8 cellular contexts compared by ENCODE assay signal in genomic region chr2:136932700-136933099, GRCh38.
DNase-seq lines count a peak whose midpoint lies in the region; ATAC-seq and TF ChIP-seq lines count a peak whose summit lies in the region.

No MANE protein-coding gene starts in this region.

- 44 to 56% (median 45%) methylated on average over 3 of the region's 3 CpGs for WGBS in ovary, 3 donors

- intact Hi-C loops in Panc1 (cut with micrococcal nuclease; ENCODE audit: unreplicated experiment) (no loop called here), vagina (cut with DNase I) (no loop called here), ovary (cut with DNase I) (no loop called here)

- no peak for TF ChIP-seq EP300 in ovary (IDR thresholded peaks at IDR 0.05)

- TF ChIP-seq CTCF in Panc1 (IDR thresholded peaks at IDR 0.05) (peak; percentile 48), vagina (IDR thresholded peaks at IDR 0.05) (no peak), ovary (IDR thresholded peaks at IDR 0.05) (no peak)

- BruUV-seq in Panc1 (replicated peaks; lab: Mats Ljungman, UMichigan), result no TSS peak

- H3K4me1 ChIP-seq in Panc1 (ENCODE audit: control insufficient read depth, insufficient read depth, low read length) (no peaks in the 10 kb centered on the region), vagina (no peaks in the 10 kb centered on the region), ovary (ENCODE audit: insufficient read depth) (no peaks in the 10 kb centered on the region)

- CTCF ChIA-PET in Panc1 (lab: Charles Lee), result no interaction called here

- H3K27ac ChIP-seq in Panc1 (ENCODE audit: low read length) (no peak overlapping the region), vagina (no peak overlapping the region), ovary (no peak overlapping the region)

- H3K36me3 ChIP-seq in Panc1 (ENCODE audit: control insufficient read depth, insufficient read depth, low read length) (no peaks in the 10 kb centered on the region), vagina (no peaks in the 10 kb centered on the region), ovary (no peaks in the 10 kb centered on the region)

- in situ Hi-C loops in Panc1 (cut with HindIII; ENCODE audit: low pct_unique_long_range_greater_than_20kb, low sequenced_read_pairs), result no loop called here

- no peak for TF ChIP-seq POLR2A in vagina (IDR thresholded peaks at IDR 0.05)
- TF ChIP-seq POLR2A in ovary (IDR thresholded peaks at IDR 0.05), result no peak

- H3K27me3 ChIP-seq in Panc1 (ENCODE audit: control insufficient read depth, insufficient read depth, low read length) (no peaks in the 10 kb centered on the region), vagina (no peaks in the 10 kb centered on the region), ovary (no peaks in the 10 kb centered on the region)

- H3K4me3 ChIP-seq in Panc1 (ENCODE audit: low read depth in 2 of 2, low read length in 2 of 2) (no peak overlapping the region), vagina (no peak overlapping the region), ovary (no peak overlapping the region)

- ATAC-seq in HG03354 (IDR thresholded peaks at IDR 0.05; ENCODE audit: poor library complexity, severe bottlenecking, unreplicated experiment) (peak; percentile 80), Panc1 (no peak), left lobe of liver (no peak)

- peak; percentile 23 for DNase-seq in EL
- peak; percentile 8 for DNase-seq in Panc1 (ENCODE audit: low read depth, low spot score)
- DNase-seq in iris pigment epithelial cell (ENCODE audit: low read depth), result peak; percentile 16
- no peak for DNase-seq in NCI-H1436 treated with DMSO at 0.1 percent for 48 hours (lab: John Stamatoyannopoulos, UW)
- DNase-seq in vagina (ENCODE audit: extremely low spot score in 2 of 2), result no peak
- DNase-seq in left lobe of liver (ENCODE audit: low spot score), result no peak
- DNase-seq in ovary, result no peak

- H3K9me3 ChIP-seq in Panc1 (ENCODE audit: control insufficient read depth, insufficient read depth, low read depth, low read length), result no peaks in the 10 kb centered on the region
- H3K9me3 ChIP-seq in vagina, result no peaks in the 10 kb centered on the region
- no peaks in the 10 kb centered on the region for H3K9me3 ChIP-seq in ovary

- POLR2A ChIA-PET in Panc1 (lab: Charles Lee), result no interaction called here

Comparison
In these comparisons a context has a peak if more than half of its experiments do, and no peak if none do; other contexts are left out.
1. DNase-seq: peak in EL (single experiment), Panc1 (single experiment) and iris pigment epithelial cell (single experiment); none in NCI-H1436 treated with DMSO at 0.1 percent for 48 hours (single experiment), vagina (0 of 2), left lobe of liver (single experiment) and ovary (0 of 5).